Comparison of ENCODE assay signal across 35 cellular contexts in the genomic region with DNA sequence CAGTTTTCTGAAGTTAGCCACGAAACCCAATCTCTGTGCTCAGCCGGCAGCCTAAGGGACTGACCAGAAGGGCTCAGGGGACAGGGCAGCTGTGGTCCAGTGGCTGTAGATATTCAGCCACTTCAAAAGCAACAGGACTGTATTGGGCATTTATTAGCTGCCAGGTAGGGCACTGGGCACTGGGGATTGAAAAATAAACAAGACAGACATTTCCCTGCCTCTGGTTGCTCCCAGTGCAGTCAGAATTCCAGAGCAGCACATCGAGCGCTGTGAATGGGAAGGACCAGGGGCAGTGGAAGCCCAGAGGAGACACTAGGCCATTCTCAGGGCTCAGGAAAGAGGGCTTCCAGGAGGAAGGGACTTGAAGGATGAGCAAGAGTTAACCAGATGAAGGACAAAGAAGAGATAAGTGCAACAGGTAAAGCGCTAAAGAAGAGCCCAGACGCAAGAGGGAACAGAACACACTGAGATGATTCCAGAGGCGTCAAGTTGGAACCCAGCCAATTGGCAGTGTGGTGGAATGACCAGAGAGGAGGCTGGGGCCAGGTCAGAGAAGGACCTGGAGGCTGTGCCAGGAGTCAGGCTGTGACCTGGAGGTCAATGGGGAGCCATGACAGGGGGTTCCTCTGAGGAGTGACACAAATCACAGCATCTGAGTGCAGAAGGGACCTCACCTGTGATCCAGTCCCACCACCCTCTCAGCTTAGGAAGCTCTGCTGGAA.
"Had no signal": no experiment of that assay in that cellular context is flagged by ENCODE, and none has a peak within 500 bp of the region (broad histone marks: within the 10 kb centered on the region; RNA-seq: fewer than 3 reads in every experiment).

No MANE protein-coding gene starts in this region.

- FAIRE-seq: astrocyte, TTC549 had no signal

- H3K9me3 Mint-ChIP-seq: activated CD4-positive, alpha-beta T cell treated with anti-CD3 and anti-CD28 coated beads, Interleukin-2, amount 10 ng/mL, durations not matched to agents 7 days and 5 days; activated T-helper 1 cell treated with anti-CD3 and anti-CD28 coated beads, Interleukin-12 subunit alpha, Interleukin-12 subunit beta, Interleukin-2, Interleukin-4 antibody, amounts not matched to agents 30 ng/mL and 10 ng/mL and 1 ng/mL, durations not matched to agents 14 hours and 24 hours and 36 hours; T-helper 1 cell treated with Interleukin-12 subunit alpha and Interleukin-12 subunit beta and Interleukin-4 antibody, amounts not matched to agents 30 μg/mL and 1 μg/mL, for 36 hours had no signal

- ATAC-seq: activated CD8-positive, alpha-beta T cell treated with anti-CD3 and anti-CD28 coated beads for 36 hours; activated naive CD4-positive, alpha-beta T cell treated with anti-CD3 and anti-CD28 coated beads, Interleukin-2, amount 50 U/mL, for 72 hours; activated T-cell treated with anti-CD3 and anti-CD28 coated beads, Interleukin-2, amount 50 U/mL, for 4 hours; activated T-cell treated with anti-CD3 and anti-CD28 coated beads, Interleukin-2, amount 50 U/mL, for 72 hours; activated T-helper 17 cell treated with anti-CD3 and anti-CD28 coated beads, Interleukin-2, amount 50 U/mL, for 72 hours; body of pancreas had no signal

- H3K36me3 ChIP-seq: adrenal gland, brain microvascular endothelial cell, breast epithelium had no signal

- DNase-seq: activated B cell treated with CpG ODN at 0.5 μM for 24 hours; activated CD4-positive, alpha-beta memory T cell treated with anti-CD3 and anti-CD28 coated beads for 36 hours; activated CD4-positive, alpha-beta T cell treated with anti-CD3 and anti-CD28 coated beads for 4 hours; activated CD4-positive, alpha-beta T cell treated with anti-CD3 and anti-CD28 coated beads, Interleukin-2, amount 10 ng/mL, durations not matched to agents 7 days and 5 days; activated CD4-positive, CD25-positive, alpha-beta regulatory T cell treated with anti-CD3 and anti-CD28 coated beads, Interleukin-2, amount 50 U/mL, for 72 hours; activated CD8-positive, alpha-beta memory T cell treated with anti-CD3 and anti-CD28 coated beads, Interleukin-2, amount 50 U/mL, for 4 hours; activated CD8-positive, alpha-beta T cell treated with anti-CD3 and anti-CD28 coated beads for 36 hours; activated effector memory CD4-positive, alpha-beta T cell treated with anti-CD3 and anti-CD28 coated beads, Interleukin-2, amount 50 U/mL, for 16 hours; activated gamma-delta T cell treated with Interleukin-2 at 50 U/mL for 16 hours; activated naive CD4-positive, alpha-beta T cell; activated naive CD4-positive, alpha-beta T cell treated with anti-CD3 and anti-CD28 coated beads for 36 hours; activated naive CD4-positive, alpha-beta T cell treated with anti-CD3 and anti-CD28 coated beads, Interleukin-2, amount 50 U/mL, for 16 hours; activated naive CD8-positive, alpha-beta T cell treated with anti-CD3 and anti-CD28 coated beads for 36 hours; activated T-cell treated with anti-CD3 and anti-CD28 coated beads for 4 hours; activated T-cell treated with anti-CD3 and anti-CD28 coated beads, Interleukin-2, amount 50 U/mL, for 1 hour; activated T-cell treated with anti-CD3 and anti-CD28 coated beads, Interleukin-2, amount 50 U/mL, for 4 hours; activated T-cell treated with anti-CD3 and anti-CD28 coated beads, Interleukin-2, amount 50 U/mL, for 72 hours; adrenal gland; amniotic stem cell; aorta; brain microvascular endothelial cell; central memory CD4-positive, alpha-beta T cell; T-helper 1 cell; T-helper 2 cell; T-helper 9 cell had no signal

- H3K9me3 ChIP-seq: adrenal gland, body of pancreas had no signal

- H3K36me3 Mint-ChIP-seq: activated CD4-positive, alpha-beta memory T cell treated with anti-CD3 and anti-CD28 coated beads for 36 hours; activated naive CD8-positive, alpha-beta T cell treated with anti-CD3 and anti-CD28 coated beads for 36 hours had no signal

- H3K27ac ChIP-seq: adrenal gland, body of pancreas, brain microvascular endothelial cell, breast epithelium, VCaP had no signal

- H3K4me3 ChIP-seq: adrenal gland, body of pancreas, breast epithelium had no signal

- H3K4me1 Mint-ChIP-seq: activated CD4-positive, alpha-beta T cell treated with anti-CD3 and anti-CD28 coated beads, Interleukin-2, amount 10 ng/mL, durations not matched to agents 7 days and 5 days; activated T-helper 17 cell treated with anti-CD3 and anti-CD28 coated beads, Interleukin-2, amount 50 U/mL, for 72 hours had no signal

- H3K27ac Mint-ChIP-seq: activated B cell treated with CpG ODN at 0.5 μM for 24 hours; activated CD4-positive, alpha-beta memory T cell treated with anti-CD3 and anti-CD28 coated beads for 36 hours; activated CD4-positive, alpha-beta T cell treated with anti-CD3 and anti-CD28 coated beads, Interleukin-2, amount 10 ng/mL, durations not matched to agents 7 days and 5 days; activated CD8-positive, alpha-beta T cell treated with anti-CD3 and anti-CD28 coated beads for 36 hours; activated naive CD4-positive, alpha-beta T cell treated with anti-CD3 and anti-CD28 coated beads for 36 hours; activated naive CD4-positive, alpha-beta T cell treated with anti-CD3 and anti-CD28 coated beads, Interleukin-2, amount 50 U/mL, for 72 hours; activated naive CD8-positive, alpha-beta T cell treated with anti-CD3 and anti-CD28 coated beads for 36 hours; activated T-cell treated with anti-CD3 and anti-CD28 coated beads, Interleukin-2, amount 50 U/mL, for 72 hours; activated T-helper 1 cell treated with anti-CD3 and anti-CD28 coated beads, Interleukin-12 subunit alpha, Interleukin-12 subunit beta, Interleukin-2, Interleukin-4 antibody, amounts not matched to agents 30 ng/mL and 10 ng/mL and 1 ng/mL, durations not matched to agents 14 hours and 24 hours and 36 hours; activated T-helper 17 cell treated with anti-CD3 and anti-CD28 coated beads, Interleukin-2, amount 50 U/mL, for 72 hours; T-helper 1 cell treated with Interleukin-12 subunit alpha and Interleukin-12 subunit beta and Interleukin-4 antibody, amounts not matched to agents 30 μg/mL and 1 μg/mL, for 36 hours; T-helper 2 cell treated with Interferon-gamma antibody and Interleukin-4, amounts not matched to agents 5 μg/mL and 100 μg/mL, for 36 hours had no signal

- H3K27me3 ChIP-seq: body of pancreas, brain microvascular endothelial cell, breast epithelium had no signal

- H3K4me1 ChIP-seq: adrenal gland, breast epithelium had no signal

- H3K4me3 Mint-ChIP-seq: activated B cell treated with CpG ODN at 0.5 μM for 24 hours; activated CD4-positive, alpha-beta memory T cell treated with anti-CD3 and anti-CD28 coated beads for 36 hours; activated CD4-positive, alpha-beta T cell treated with anti-CD3 and anti-CD28 coated beads, Interleukin-2, amount 10 ng/mL, durations not matched to agents 7 days and 5 days; activated CD8-positive, alpha-beta T cell treated with anti-CD3 and anti-CD28 coated beads for 36 hours; activated naive CD4-positive, alpha-beta T cell treated with anti-CD3 and anti-CD28 coated beads for 36 hours; activated naive CD8-positive, alpha-beta T cell treated with anti-CD3 and anti-CD28 coated beads for 36 hours; activated T-cell treated with anti-CD3 and anti-CD28 coated beads, Interleukin-2, amount 50 U/mL, for 4 hours; activated T-cell treated with anti-CD3 and anti-CD28 coated beads, Interleukin-2, amount 50 U/mL, for 72 hours; activated T-helper 1 cell treated with anti-CD3 and anti-CD28 coated beads, Interleukin-12 subunit alpha, Interleukin-12 subunit beta, Interleukin-2, Interleukin-4 antibody, amounts not matched to agents 30 ng/mL and 10 ng/mL and 1 ng/mL, durations not matched to agents 14 hours and 24 hours and 36 hours; activated T-helper 17 cell treated with anti-CD3 and anti-CD28 coated beads, Interleukin-2, amount 50 U/mL, for 72 hours; T-helper 1 cell treated with Interleukin-12 subunit alpha and Interleukin-12 subunit beta and Interleukin-4 antibody, amounts not matched to agents 30 μg/mL and 1 μg/mL, for 36 hours; T-helper 2 cell treated with Interferon-gamma antibody and Interleukin-4, amounts not matched to agents 5 μg/mL and 100 μg/mL, for 36 hours had no signal
